In the genomic region with DNA sequence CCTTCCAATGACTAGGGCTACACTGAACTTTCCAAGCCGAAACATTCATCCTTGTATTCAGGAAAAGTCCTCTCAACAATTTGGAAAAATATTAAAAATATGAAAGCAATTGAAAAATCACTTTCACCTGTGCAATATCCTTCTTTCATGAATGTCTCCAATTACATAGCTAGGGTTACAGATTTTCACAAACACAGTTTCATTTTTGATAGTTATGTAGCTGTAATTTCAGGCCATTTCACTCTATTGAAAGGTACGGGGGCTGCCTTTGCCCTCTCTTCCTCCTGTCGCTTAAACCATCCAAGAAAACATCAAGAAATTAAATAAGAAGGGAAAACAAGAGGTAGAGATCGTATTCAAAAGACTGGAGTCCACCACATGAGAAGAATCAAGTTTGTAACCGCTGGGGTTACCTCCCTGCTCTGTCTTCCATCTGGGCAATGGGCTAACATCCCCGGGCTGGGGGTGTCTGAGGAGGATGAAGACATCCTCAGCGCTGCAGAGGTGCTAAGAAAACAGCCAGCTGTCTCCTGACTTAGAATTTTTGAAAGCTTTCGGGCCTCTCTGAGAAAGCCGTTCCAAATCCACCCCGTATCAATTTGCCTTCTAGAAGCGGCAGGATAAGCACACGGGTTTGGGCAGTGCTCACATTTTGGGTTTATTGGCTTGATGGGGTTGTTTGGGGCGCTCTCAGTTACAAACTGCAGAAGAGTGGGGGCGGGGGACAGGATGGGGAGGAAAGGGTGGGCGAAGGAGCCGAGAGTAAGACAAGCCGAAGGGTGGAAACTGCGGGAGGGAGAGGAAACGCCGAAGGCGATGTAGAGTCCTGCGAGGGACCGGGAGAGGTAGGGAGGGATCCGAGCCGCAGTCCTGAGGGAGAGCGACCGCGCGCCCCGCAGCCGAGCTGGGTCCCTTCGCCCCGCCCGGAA, we compare ENCODE assay signal across 12 cellular contexts. TPM values are rescaled to one million over a fixed set of nuclear protein-coding genes. Genes with fewer than 3 reads are reported as not detected.
DNase-seq lines count a peak whose midpoint lies in the region; ATAC-seq and TF ChIP-seq lines count a peak whose summit lies in the region.
"Had no signal": no experiment of that assay in that cellular context is flagged by ENCODE, and none has a peak within 500 bp of the region (broad histone marks: within the 10 kb centered on the region; RNA-seq: fewer than 3 reads in every experiment).

No MANE protein-coding gene starts in this region.

- DNase-seq in CD8-positive, alpha-beta memory T cell, result no peak
- DNase-seq in effector memory CD8-positive, alpha-beta T cell, result no peak
- no peak for DNase-seq in natural killer cell
- DNase-seq in EL, result no peak
- no peak for DNase-seq in mesenteric fat pad (ENCODE audit: low spot score)
- DNase-seq in foreskin melanocyte, result no peak
- DNase-seq: activated naive CD4-positive, alpha-beta T cell; NCI-H1048 had no signal

- no peak overlapping the region for H3K27ac ChIP-seq in CD8-positive, alpha-beta memory T cell (ENCODE audit: low read depth, low read length)
- H3K27ac ChIP-seq in HUES48 (ENCODE audit: low read depth, low read length), result no peak overlapping the region
- H3K27ac ChIP-seq: prostate gland had no signal

- POLR2A ChIA-PET in CD8-positive, alpha-beta memory T cell (lab: Charles Lee), result no interaction called here

- ATAC-seq in effector memory CD8-positive, alpha-beta T cell (replicated peaks), result no peak
- ATAC-seq in natural killer cell, result no peak
- no peak for ATAC-seq in HG03457 (IDR thresholded peaks at IDR 0.05; ENCODE audit: unreplicated experiment)

- CTCF ChIA-PET in CD8-positive, alpha-beta memory T cell (lab: Charles Lee), result interaction anchor here (0.9 kb wide), 1 partner anchor 13 kb away, joined by 6 read pairs; no protein-coding TSS in a partner anchor

- H3K9me3 ChIP-seq in CD8-positive, alpha-beta memory T cell (ENCODE audit: low read length), result no peaks in the 10 kb centered on the region
- no peaks in the 10 kb centered on the region for H3K9me3 ChIP-seq in HUES48 (ENCODE audit: control insufficient read depth, insufficient read depth, low read length)
- H3K9me3 ChIP-seq: prostate gland had no signal

- H3K4me1 Mint-ChIP-seq in CD8-positive, alpha-beta memory T cell, result peaks cover 22 to 43% (median 39%) of the 10 kb centered on the region in 3 donors
- peaks cover 7 to 11% of the 10 kb centered on the region in 2 donors for H3K4me1 Mint-ChIP-seq in effector memory CD8-positive, alpha-beta T cell (ENCODE audit: low read depth in 2 of 2)
- H3K4me1 Mint-ChIP-seq in natural killer cell, result peaks cover 0 to 11% of the 10 kb centered on the region in 2 donors

- intact Hi-C loops in natural killer cell (cut with micrococcal nuclease), result no loop called here

- peaks cover 0 to 1% (median 0%) of the 10 kb centered on the region in 3 donors for H3K36me3 Mint-ChIP-seq in CD8-positive, alpha-beta memory T cell
- H3K36me3 Mint-ChIP-seq in effector memory CD8-positive, alpha-beta T cell (ENCODE audit: insufficient read depth), result no peaks in the 10 kb centered on the region
- peaks cover 9% of the 10 kb centered on the region for H3K36me3 Mint-ChIP-seq in natural killer cell

- no peaks in the 10 kb centered on the region for H3K36me3 ChIP-seq in CD8-positive, alpha-beta memory T cell (ENCODE audit: insufficient read depth, low read length)
- H3K36me3 ChIP-seq in HUES48 (ENCODE audit: control insufficient read depth, insufficient read depth, low read length), result no peaks in the 10 kb centered on the region
- H3K36me3 ChIP-seq: prostate gland had no signal

- H3K27me3 ChIP-seq in CD8-positive, alpha-beta memory T cell (ENCODE audit: insufficient read depth, low read length, poor library complexity, severe bottlenecking), result peaks cover 57% of the 10 kb centered on the region
- peaks cover 100% of the 10 kb centered on the region for H3K27me3 ChIP-seq in HUES48 (ENCODE audit: control insufficient read depth, insufficient read depth, low read length)

- H3K4me3 ChIP-seq in CD8-positive, alpha-beta memory T cell (ENCODE audit: low read length), result no peak overlapping the region
- peak overlapping the region; percentile 49; the same call in 1 of the 2 replicates for H3K4me3 ChIP-seq in HUES48 (ENCODE audit: low read depth, low read length)
- H3K4me3 ChIP-seq: prostate gland had no signal

- H3K4me3 Mint-ChIP-seq in CD8-positive, alpha-beta memory T cell, result peak overlapping the region; percentile 10 to 73 (median 53)
- H3K4me3 Mint-ChIP-seq in effector memory CD8-positive, alpha-beta T cell, result peak overlapping the region; percentile 63
- peak overlapping the region; percentile 66 for H3K4me3 Mint-ChIP-seq in natural killer cell

- peaks cover 12% of the 10 kb centered on the region for H3K4me1 ChIP-seq in CD8-positive, alpha-beta memory T cell (ENCODE audit: insufficient read depth, low read length)
- peaks cover 48% of the 10 kb centered on the region for H3K4me1 ChIP-seq in HUES48 (ENCODE audit: control insufficient read depth, insufficient read depth, low read length)
- H3K4me1 ChIP-seq: prostate gland had no signal

- no peak overlapping the region for H3K27ac Mint-ChIP-seq in CD8-positive, alpha-beta memory T cell
- H3K27ac Mint-ChIP-seq in effector memory CD8-positive, alpha-beta T cell, result no peak overlapping the region
- no peak overlapping the region for H3K27ac Mint-ChIP-seq in natural killer cell

- no peak overlapping the region for H3K9ac ChIP-seq in HUES48 (ENCODE audit: low read depth, low read length)

- H3K27me3 Mint-ChIP-seq in CD8-positive, alpha-beta memory T cell, result peaks cover 77 to 84% of the 10 kb centered on the region in 2 donors
- H3K27me3 Mint-ChIP-seq in effector memory CD8-positive, alpha-beta T cell, result peaks cover 81 to 94% of the 10 kb centered on the region in 2 donors
- H3K27me3 Mint-ChIP-seq in natural killer cell (ENCODE audit: low read depth in 2 of 2), result peaks cover 70 to 83% of the 10 kb centered on the region in 2 donors

- peaks cover 0 to 3% (median 0%) of the 10 kb centered on the region in 5 donors for H3K9me3 Mint-ChIP-seq in CD8-positive, alpha-beta memory T cell
- H3K9me3 Mint-ChIP-seq in effector memory CD8-positive, alpha-beta T cell, result no peaks in the 10 kb centered on the region
- H3K9me3 Mint-ChIP-seq in natural killer cell, result no peaks in the 10 kb centered on the region

- no peak for TF ChIP-seq CTCF in natural killer cell (IDR thresholded peaks at IDR 0.05)

RNA-seq across cellular contexts. Expression of a gene that starts 24.3 kb away (rescaled TPM):
- not detected for total RNA-seq in CD8-positive, alpha-beta memory T cell
- polyA plus RNA-seq in CD8-positive, alpha-beta memory T cell, result not detected
- total RNA-seq in natural killer cell, result not detected
- not detected for total RNA-seq in mesenteric fat pad
- total RNA-seq: prostate gland had no signal

RNA-seq across cellular contexts. Expression of a gene that starts 34.9 kb away (rescaled TPM):
- not detected for total RNA-seq in CD8-positive, alpha-beta memory T cell
- not detected for polyA plus RNA-seq in CD8-positive, alpha-beta memory T cell
- total RNA-seq in natural killer cell (not detected), mesenteric fat pad (not detected)
- total RNA-seq: Daoy, prostate gland had no signal
